Comparison of ENCODE assay signal across 15 cellular contexts in the genomic region with DNA sequence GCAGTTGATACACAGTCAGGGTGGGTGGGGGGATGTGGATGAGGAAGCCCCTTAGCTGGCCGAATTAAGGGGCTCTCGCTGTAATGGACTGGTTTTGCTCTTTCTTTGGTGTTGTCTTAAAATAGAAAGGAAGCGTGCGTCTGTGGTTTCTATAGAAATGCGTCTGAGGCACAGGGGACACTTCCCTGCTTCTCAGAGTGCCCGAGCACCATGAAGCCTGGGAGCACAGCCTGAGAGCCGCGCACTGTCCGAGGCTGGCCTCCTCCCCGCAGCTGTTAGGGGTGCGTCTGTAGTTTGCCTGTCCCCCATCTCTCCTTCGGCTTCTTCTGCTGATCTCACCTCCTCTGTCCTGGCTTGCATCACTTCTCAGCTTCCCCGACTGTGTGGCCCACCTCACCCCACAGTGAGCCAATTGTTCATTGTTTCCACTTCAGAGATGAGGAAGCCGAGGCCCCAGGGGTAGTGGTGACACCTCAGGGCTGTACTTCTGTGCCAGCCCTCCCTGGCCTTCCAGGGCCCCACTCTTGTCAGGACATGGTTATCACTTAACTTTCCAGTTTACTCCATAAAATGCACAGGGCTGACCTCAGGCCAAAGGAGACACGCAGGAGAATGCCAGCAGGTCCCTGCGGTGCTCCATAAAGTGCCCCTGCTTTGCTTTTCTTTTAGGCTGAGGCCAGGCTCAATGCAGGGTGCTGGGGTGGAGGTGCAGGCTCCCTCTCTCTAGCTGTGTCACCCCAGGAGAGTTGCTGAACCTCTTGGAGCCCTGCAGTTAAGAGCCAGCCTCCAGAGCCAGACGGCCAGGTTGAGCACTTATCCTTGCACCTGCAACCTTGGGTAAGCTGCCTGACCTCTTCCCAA.
DNase-seq lines count a peak whose midpoint lies in the region; TF ChIP-seq lines count a peak whose summit lies in the region.
"Had no signal": no experiment of that assay in that cellular context is flagged by ENCODE, and none has a peak within 500 bp of the region (broad histone marks: within the 10 kb centered on the region; RNA-seq: fewer than 3 reads in every experiment).

No MANE protein-coding gene starts in this region.

- H3K27ac Mint-ChIP-seq in chondrocyte (ENCODE audit: unreplicated experiment) = peak overlapping the region; percentile 33
- peak overlapping the region; percentile 90 for H3K27ac Mint-ChIP-seq in stimulated activated naive CD8-positive, alpha-beta T cell treated with anti-CD3 and anti-CD28 coated beads, Interleukin-15, Interleukin-2, amounts not matched to agents 100 ng/mL and 50 ng/mL, for 24 hours
- H3K27ac Mint-ChIP-seq: dendritic cell treated with granulocyte-macrophage colony-stimulating factor and Interleukin-4, amounts not matched to agents 40 ng/mL and 50 ng/mL, for 4 days; memory B cell had no signal

- no peak overlapping the region for H3K4me3 Mint-ChIP-seq in chondrocyte (ENCODE audit: unreplicated experiment)
- H3K4me3 Mint-ChIP-seq in stimulated activated naive CD8-positive, alpha-beta T cell treated with anti-CD3 and anti-CD28 coated beads, Interleukin-15, Interleukin-2, amounts not matched to agents 100 ng/mL and 50 ng/mL, for 24 hours = peak overlapping the region; percentile 49
- H3K4me3 Mint-ChIP-seq: activated naive CD4-positive, alpha-beta T cell treated with anti-CD3 and anti-CD28 coated beads, Interleukin-2, amount 50 U/mL, for 24 hours; dendritic cell treated with granulocyte-macrophage colony-stimulating factor and Interleukin-4, amounts not matched to agents 40 ng/mL and 50 ng/mL, for 4 days; memory B cell; naive thymus-derived CD8-positive, alpha-beta T cell had no signal

- H3K27me3 Mint-ChIP-seq in chondrocyte (ENCODE audit: low read depth) = no peaks in the 10 kb centered on the region
- no peaks in the 10 kb centered on the region for H3K27me3 Mint-ChIP-seq in stimulated activated naive CD8-positive, alpha-beta T cell treated with anti-CD3 and anti-CD28 coated beads, Interleukin-15, Interleukin-2, amounts not matched to agents 100 ng/mL and 50 ng/mL, for 24 hours
- H3K27me3 Mint-ChIP-seq: activated naive CD4-positive, alpha-beta T cell treated with anti-CD3 and anti-CD28 coated beads, Interleukin-2, amount 50 U/mL, for 24 hours; naive thymus-derived CD8-positive, alpha-beta T cell had no signal

- H3K36me3 Mint-ChIP-seq in chondrocyte (ENCODE audit: low read depth) = peaks cover 44% of the 10 kb centered on the region
- H3K36me3 Mint-ChIP-seq in stimulated activated naive CD8-positive, alpha-beta T cell treated with anti-CD3 and anti-CD28 coated beads, Interleukin-15, Interleukin-2, amounts not matched to agents 100 ng/mL and 50 ng/mL, for 24 hours (ENCODE audit: low read depth) = no peaks in the 10 kb centered on the region
- H3K36me3 Mint-ChIP-seq: memory B cell had no signal

- TF ChIP-seq CTCF in chondrocyte (IDR thresholded peaks at IDR 0.05) = no peak

- peak in 2 of 3 donors; percentile 6 to 31 for DNase-seq in stimulated activated CD4-positive, alpha-beta T cell treated with anti-CD3 and anti-CD28 coated beads, Interleukin-12 subunit alpha, Interleukin-12 subunit beta, amount 100 ng/mL, for 48 hours (ENCODE audit: low read depth in 2 of 3, low spot score in 1 of 3)
- no peak for DNase-seq in stimulated activated CD4-positive, alpha-beta T cell treated with anti-CD3 and anti-CD28 coated beads, Interleukin-12 subunit alpha, Interleukin-12 subunit beta, amount 100 ng/mL, for 4 hours
- DNase-seq in SW480 (ENCODE audit: low spot score) (peak; percentile 28), chondrocyte (ENCODE audit: low spot score) (no peak), retina (no peak), NCI-H1930 (lab: John Stamatoyannopoulos, UW) (no peak)
- DNase-seq: COR-L47; naive thymus-derived CD8-positive, alpha-beta T cell; NCI-H2029; NCI-H510A; posterior cingulate gyrus had no signal

- H3K4me1 Mint-ChIP-seq in chondrocyte (ENCODE audit: low read depth) = peaks cover 49% of the 10 kb centered on the region
- H3K4me1 Mint-ChIP-seq in stimulated activated naive CD8-positive, alpha-beta T cell treated with anti-CD3 and anti-CD28 coated beads, Interleukin-15, Interleukin-2, amounts not matched to agents 100 ng/mL and 50 ng/mL, for 24 hours (ENCODE audit: low read depth) = peaks cover 41% of the 10 kb centered on the region
- H3K4me1 Mint-ChIP-seq: activated naive CD4-positive, alpha-beta T cell treated with anti-CD3 and anti-CD28 coated beads, Interleukin-2, amount 50 U/mL, for 24 hours had no signal

- no peaks in the 10 kb centered on the region for H3K9me3 Mint-ChIP-seq in chondrocyte (ENCODE audit: low read depth)
- H3K9me3 Mint-ChIP-seq in stimulated activated naive CD8-positive, alpha-beta T cell treated with anti-CD3 and anti-CD28 coated beads, Interleukin-15, Interleukin-2, amounts not matched to agents 100 ng/mL and 50 ng/mL, for 24 hours = no peaks in the 10 kb centered on the region
- H3K9me3 Mint-ChIP-seq: activated naive CD4-positive, alpha-beta T cell treated with anti-CD3 and anti-CD28 coated beads, Interleukin-2, amount 50 U/mL, for 24 hours; dendritic cell treated with granulocyte-macrophage colony-stimulating factor and Interleukin-4, amounts not matched to agents 40 ng/mL and 50 ng/mL, for 4 days; memory B cell; naive thymus-derived CD8-positive, alpha-beta T cell had no signal

Comparison
In these comparisons a context has a peak if more than half of its experiments do, and no peak if none do; other contexts are left out.
1. DNase-seq: peak in stimulated activated CD4-positive, alpha-beta T cell treated with anti-CD3 and anti-CD28 coated beads, Interleukin-12 subunit alpha, Interleukin-12 subunit beta, amount 100 ng/mL, for 48 hours (2 of 3) and SW480 (single experiment); none in stimulated activated CD4-positive, alpha-beta T cell treated with anti-CD3 and anti-CD28 coated beads, Interleukin-12 subunit alpha, Interleukin-12 subunit beta, amount 100 ng/mL, for 4 hours (single experiment), chondrocyte (single experiment), retina (single experiment) and NCI-H1930 (0 of 2).